In genomic region chr3:11060500-11061251, GRCh38 we compare ENCODE assay signal across 8 cellular contexts.
DNase-seq lines count a peak whose midpoint lies in the region; ATAC-seq and TF ChIP-seq lines count a peak whose summit lies in the region.

No MANE protein-coding gene starts in this region.

- peaks cover 17 to 33% (median 23%) of the 10 kb centered on the region in 7 donors for H3K9me3 Mint-ChIP-seq in CD14-positive monocyte
- H3K9me3 Mint-ChIP-seq in activated T-cell treated with anti-CD3 and anti-CD28 coated beads, Interleukin-2, amount 50 U/mL, for 72 hours, result peaks cover 2 to 13% of the 10 kb centered on the region in 2 donors

- peaks cover 9 to 18% (median 15%) of the 10 kb centered on the region in 3 donors for H3K27me3 Mint-ChIP-seq in CD14-positive monocyte (ENCODE audit: low read depth in 3 of 3)
- peaks cover 19% of the 10 kb centered on the region for H3K27me3 Mint-ChIP-seq in activated T-cell treated with anti-CD3 and anti-CD28 coated beads, Interleukin-2, amount 50 U/mL, for 72 hours (ENCODE audit: low read depth)

- peak overlapping the region in 1 of 7 donors; percentile 32 for H3K27ac Mint-ChIP-seq in CD14-positive monocyte
- no peak overlapping the region for H3K27ac Mint-ChIP-seq in activated T-cell treated with anti-CD3 and anti-CD28 coated beads, Interleukin-2, amount 50 U/mL, for 72 hours

- no peaks in the 10 kb centered on the region for H3K4me1 ChIP-seq in HAP-1
- no peaks in the 10 kb centered on the region for H3K4me1 ChIP-seq in OCI-LY1 (ENCODE audit: insufficient read depth, low read length, severe bottlenecking)
- H3K4me1 ChIP-seq in neutrophil (ENCODE audit: control insufficient read depth in 1 of 2, insufficient read depth in 1 of 2, low read depth in 1 of 2, low read length in 1 of 2), result peaks cover 0 to 7% of the 10 kb centered on the region in 2 experiments
- H3K4me1 ChIP-seq in tibial nerve, result peaks cover 0 to 19% (median 4%) of the 10 kb centered on the region in 4 donors

- peaks cover 9% of the 10 kb centered on the region for H3K4me1 Mint-ChIP-seq in CD14-positive monocyte
- peaks cover 5% of the 10 kb centered on the region for H3K4me1 Mint-ChIP-seq in activated T-cell treated with anti-CD3 and anti-CD28 coated beads, Interleukin-2, amount 50 U/mL, for 72 hours (ENCODE audit: low read depth)

- H3K4me3 ChIP-seq in HAP-1 (no peak overlapping the region), OCI-LY1 (ENCODE audit: low read depth, low read length, poor library complexity, severe bottlenecking) (no peak overlapping the region), neutrophil (ENCODE audit: low read depth in 1 of 2, low read length in 1 of 2) (peak overlapping the region in 1 of 2 experiments; percentile 10), tibial nerve (peak overlapping the region in 3 of 4 donors; percentile 9 to 37 (median 24))

- no peak overlapping the region for H3K4me2 ChIP-seq in OCI-LY1 (ENCODE audit: low read length)

- H3F3A ChIP-seq in OCI-LY1 (ENCODE audit: insufficient read depth, low read length), result no peaks in the 10 kb centered on the region

- no peaks in the 10 kb centered on the region for H4K20me1 ChIP-seq in OCI-LY1 (ENCODE audit: insufficient read depth, low read length)

- H3K9me2 ChIP-seq in OCI-LY1 (ENCODE audit: low read depth, low read length), result no peaks in the 10 kb centered on the region

- peak; percentile 60 to 72 for ATAC-seq in activated T-cell treated with anti-CD3 and anti-CD28 coated beads, Interleukin-2, amount 50 U/mL, for 72 hours (replicated peaks in 1 of 2)
- ATAC-seq in HG03135 (IDR thresholded peaks at IDR 0.05; ENCODE audit: unreplicated experiment), result no peak

- no peak overlapping the region for H3K27ac ChIP-seq in OCI-LY1 (ENCODE audit: low read depth, low read length, poor library complexity, severe bottlenecking)
- H3K27ac ChIP-seq in neutrophil, result no peak overlapping the region
- H3K27ac ChIP-seq in tibial nerve, result peak overlapping the region in 2 of 4 donors; percentile 46 to 58

- H3K9me3 ChIP-seq in HAP-1, result no peaks in the 10 kb centered on the region
- H3K9me3 ChIP-seq in OCI-LY1 (ENCODE audit: low read length), result no peaks in the 10 kb centered on the region
- no peaks in the 10 kb centered on the region for H3K9me3 ChIP-seq in neutrophil
- H3K9me3 ChIP-seq in tibial nerve, result peaks cover 0 to 8% (median 0%) of the 10 kb centered on the region in 4 donors

- no peak for TF ChIP-seq EP300 in tibial nerve (IDR thresholded peaks at IDR 0.05)

- H3K27me3 ChIP-seq in HAP-1 (ENCODE audit: low read depth) (peaks cover 5% of the 10 kb centered on the region; the same call in 1 of the 2 replicates), OCI-LY1 (ENCODE audit: insufficient read depth, low read length) (no peaks in the 10 kb centered on the region), neutrophil (peaks cover 44% of the 10 kb centered on the region), tibial nerve (peaks cover 0 to 7% of the 10 kb centered on the region in 2 donors)

- no peak for TF ChIP-seq POLR2A in tibial nerve (IDR thresholded peaks at IDR 0.05)

- in situ Hi-C loops in HAP-1 (cut with MboI; ENCODE audit: low sequenced_read_pairs), result loop anchor here (25.0 kb wide), 1 partner anchor 277 kb away; no protein-coding TSS in a partner anchor

- 17 to 37% methylated on average over 16 to 17 of the region's 35 CpGs for WGBS in tibial nerve, 2 donors

- H2AFZ ChIP-seq in OCI-LY1 (ENCODE audit: low read length), result no peak overlapping the region

- peak; percentile 92 for TF ChIP-seq CTCF in CD14-positive monocyte (IDR thresholded peaks at IDR 0.05)
- TF ChIP-seq CTCF in OCI-LY1 (IDR thresholded peaks at IDR 0.05; ENCODE audit: low read length), result peak; percentile 72
- TF ChIP-seq CTCF in neutrophil (IDR thresholded peaks at IDR 0.05), result peak; percentile 63
- TF ChIP-seq CTCF in tibial nerve (IDR thresholded peaks at IDR 0.05), result peak; percentile 66 to 94 (median 78)

- no peaks in the 10 kb centered on the region for H3K36me3 ChIP-seq in HAP-1 (replicated peaks)
- H3K36me3 ChIP-seq in OCI-LY1 (ENCODE audit: insufficient read depth, low read length), result no peaks in the 10 kb centered on the region
- no peaks in the 10 kb centered on the region for H3K36me3 ChIP-seq in neutrophil
- H3K36me3 ChIP-seq in tibial nerve, result no peaks in the 10 kb centered on the region

- H3K36me3 Mint-ChIP-seq in CD14-positive monocyte, result peaks cover 3 to 5% of the 10 kb centered on the region in 2 donors
- peaks cover 0 to 2% of the 10 kb centered on the region in 2 donors for H3K36me3 Mint-ChIP-seq in activated T-cell treated with anti-CD3 and anti-CD28 coated beads, Interleukin-2, amount 50 U/mL, for 72 hours (ENCODE audit: insufficient read depth in 2 of 2)

- intact Hi-C loops in CD14-positive monocyte (cut with micrococcal nuclease), result loop anchor here in 1 of 2 donors (10.0 kb wide), 1 partner anchor 94 kb away; the partner anchor contains the start of gene HRH1

- no peak overlapping the region for H3K9ac ChIP-seq in OCI-LY1 (ENCODE audit: low read length)

- H3K4me3 Mint-ChIP-seq in CD14-positive monocyte, result peak overlapping the region; percentile 47 to 56
- H3K4me3 Mint-ChIP-seq in activated T-cell treated with anti-CD3 and anti-CD28 coated beads, Interleukin-2, amount 50 U/mL, for 72 hours, result no peak overlapping the region

- no peak for DNase-seq in CD14-positive monocyte (ENCODE audit: low spot score)
- peak; percentile 20 to 74 for DNase-seq in HAP-1 (ENCODE audit: low spot score in 2 of 2)
- DNase-seq in activated T-cell treated with anti-CD3 and anti-CD28 coated beads, Interleukin-2, amount 50 U/mL, for 72 hours, result peak; percentile 52 to 63
- peak; percentile 63 for DNase-seq in germinal center (ENCODE audit: low spot score)
- DNase-seq in tibial nerve (ENCODE audit: low spot score in 2 of 2), result peak; percentile 36 to 45

- no peaks in the 10 kb centered on the region for H3K79me2 ChIP-seq in OCI-LY1 (ENCODE audit: insufficient read depth, low read length)

Comparison
In these comparisons a context has a peak if more than half of its experiments do, and no peak if none do; other contexts are left out.
1. H3K4me3 Mint-ChIP-seq: peak in CD14-positive monocyte (2 of 2); none in activated T-cell treated with anti-CD3 and anti-CD28 coated beads, Interleukin-2, amount 50 U/mL, for 72 hours (0 of 2).
2. H3K4me3 ChIP-seq: peak in tibial nerve (3 of 4); none in HAP-1 (single experiment) and OCI-LY1 (single experiment).
3. Peak in every context shown above with its lines, with median percentiles within 50 percentile points of each other: CTCF ChIP-seq.